10 cellular contexts compared by ENCODE assay signal in the genomic region with DNA sequence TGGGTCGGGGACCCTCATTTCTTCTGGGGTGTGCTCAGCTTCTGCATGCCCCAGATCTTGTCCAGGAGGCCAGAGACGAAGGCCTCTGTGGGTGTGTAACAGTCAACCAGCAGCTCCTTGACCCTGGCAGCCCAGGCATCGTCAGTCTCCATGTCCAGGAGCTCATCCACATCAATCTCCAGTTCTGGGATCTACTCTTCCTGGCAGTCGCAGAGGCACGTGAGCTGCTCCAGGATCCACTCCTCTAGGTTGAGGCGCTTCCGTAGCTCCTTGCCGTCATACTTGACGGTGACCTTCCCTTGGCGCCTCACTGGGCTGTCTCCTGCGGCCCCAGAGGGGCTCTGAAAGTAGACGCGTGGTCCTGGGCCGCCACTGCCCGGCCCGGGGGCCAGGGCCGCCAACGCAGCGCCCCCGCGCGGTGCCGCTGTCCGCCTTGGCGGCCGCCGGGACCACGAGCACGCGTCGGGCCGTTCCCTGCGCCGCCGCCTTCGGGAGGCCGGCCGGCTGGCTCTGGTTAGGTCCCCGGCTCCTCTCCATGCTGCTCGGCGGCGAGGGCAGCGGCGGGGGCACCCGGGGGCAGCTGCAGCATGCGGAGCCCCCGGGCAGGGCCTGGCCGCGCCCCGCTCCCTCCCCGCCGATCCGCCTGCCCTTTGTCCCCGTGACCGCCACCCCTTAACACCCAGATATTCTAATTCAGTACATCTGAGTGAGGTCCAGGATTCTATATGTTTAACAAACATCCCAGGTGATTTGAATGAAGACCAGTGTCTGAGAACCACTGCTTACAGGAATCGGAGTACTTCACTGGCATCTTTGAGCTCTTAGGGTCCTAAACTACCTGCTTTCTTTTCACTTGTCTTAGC.
DNase-seq lines count a peak whose midpoint lies in the region; ATAC-seq and TF ChIP-seq lines count a peak whose summit lies in the region.
"Had no signal": no experiment of that assay in that cellular context is flagged by ENCODE, and none has a peak within 500 bp of the region (broad histone marks: within the 10 kb centered on the region; RNA-seq: fewer than 3 reads in every experiment).

No MANE protein-coding gene starts in this region.

- WGBS in esophagus, 2 donors: 27 to 47% methylated on average over 56 of the region's 56 CpGs

- H3K4me3 ChIP-seq in NB4 (ENCODE audit: low read depth, low read length) (no peak overlapping the region), esophagus (ENCODE audit: low read depth in 1 of 2, low read length in 2 of 2) (peak overlapping the region; percentile 13 to 32), osteoblast (ENCODE audit: insufficient read depth, low read length) (peak overlapping the region; percentile 28)

- H4K20me1 ChIP-seq in osteoblast (ENCODE audit: insufficient read depth, low read length): no peaks in the 10 kb centered on the region

- no peak for TF ChIP-seq CTCF in NB4 (IDR thresholded peaks at IDR 0.05; ENCODE audit: low read depth, low read length)
- no peak for TF ChIP-seq CTCF in osteoblast (IDR thresholded peaks at IDR 0.05; ENCODE audit: extremely low read depth, low read depth, low read length)

- no peaks in the 10 kb centered on the region for H3K79me2 ChIP-seq in osteoblast (ENCODE audit: insufficient read depth, low read length)

- DNase-seq in DMS53 treated with DMSO at 0.1 percent for 48 hours (lab: John Stamatoyannopoulos, UW; ENCODE audit: unreplicated experiment) (peak; percentile 2), NB4 (ENCODE audit: low read depth) (peak; percentile 36), osteoblast (ENCODE audit: insufficient read length, low spot score, missing footprints) (peak; percentile 76), medulla oblongata (ENCODE audit: extremely low spot score) (no peak)
- DNase-seq in activated CD4-positive, alpha-beta T cell treated with anti-CD3 and anti-CD28 coated beads for 1 hour: no peak
- DNase-seq: islet precursor cell, SW 1271 had no signal

- peak overlapping the region; percentile 18 for H3K4me2 ChIP-seq in osteoblast (ENCODE audit: insufficient read depth, low read length)

- H3K9me3 ChIP-seq in esophagus (ENCODE audit: control insufficient read depth in 2 of 2, insufficient read depth in 1 of 2, low read depth in 1 of 2, low read length in 1 of 2) (no peaks in the 10 kb centered on the region), osteoblast (ENCODE audit: low read depth, low read length) (no peaks in the 10 kb centered on the region)

- H3K36me3 ChIP-seq in esophagus (ENCODE audit: control insufficient read depth in 2 of 2, insufficient read depth in 2 of 2, low read length in 1 of 2) (no peaks in the 10 kb centered on the region), osteoblast (ENCODE audit: insufficient read depth, low read length) (no peaks in the 10 kb centered on the region)

- no peak overlapping the region for H3K27ac ChIP-seq in esophagus (ENCODE audit: low read depth in 2 of 2, low read length in 1 of 2)
- H3K27ac ChIP-seq in osteoblast (ENCODE audit: low read depth, low read length): no peak overlapping the region

- peaks cover 3 to 4% of the 10 kb centered on the region in 2 donors for H3K4me1 ChIP-seq in esophagus (ENCODE audit: control insufficient read depth in 2 of 2, insufficient read depth in 2 of 2, low read length in 1 of 2)
- no peaks in the 10 kb centered on the region for H3K4me1 ChIP-seq in osteoblast (ENCODE audit: insufficient read depth, low read length)

- no peak for TF ChIP-seq POLR2A in NB4 (IDR thresholded peaks at IDR 0.05; ENCODE audit: extremely low read depth, insufficient read length)

- ATAC-seq in HG03108 (IDR thresholded peaks at IDR 0.05; ENCODE audit: unreplicated experiment) (no peak), GM21723 (IDR thresholded peaks at IDR 0.05; ENCODE audit: unreplicated experiment) (no peak)

- H3K27me3 ChIP-seq in esophagus (ENCODE audit: control insufficient read depth in 1 of 2, insufficient read depth in 2 of 2, low read length in 2 of 2) (no peaks in the 10 kb centered on the region), osteoblast (ENCODE audit: insufficient read depth, low read length) (peaks cover 6% of the 10 kb centered on the region)

- no peak overlapping the region for H2AFZ ChIP-seq in osteoblast (ENCODE audit: low read length)

Comparison
In these comparisons a context has a peak if more than half of its experiments do, and no peak if none do; other contexts are left out.
1. DNase-seq: peak in DMS53 treated with DMSO at 0.1 percent for 48 hours (single experiment), NB4 (single experiment) and osteoblast (single experiment); none in activated CD4-positive, alpha-beta T cell treated with anti-CD3 and anti-CD28 coated beads for 1 hour (single experiment) and medulla oblongata (single experiment).